1 cellular context compared by ENCODE assay signal in genomic region chr22:38219644-38220043, GRCh38.
TF ChIP-seq lines count a peak whose summit lies in the region.

No MANE protein-coding gene starts in this region.

TF ChIP-seq in K562, 482 proteins besides CTCF, POLR2A, EP300 and RAD21:
- TF ChIP-seq, protein P1, sequence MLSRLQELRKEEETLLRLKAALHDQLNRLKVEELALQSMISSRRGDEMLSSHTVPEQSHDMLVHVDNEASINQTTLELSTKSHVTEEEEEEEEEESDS (CRISPR knock-in tag; IDR thresholded peaks at IDR 0.05), result no peak
- TF ChIP-seq POLR2G (IDR thresholded peaks at IDR 0.05; ENCODE audit: low read depth, low read length) (0 out of 2 replicates have a peak, but pooled peaks have one; percentile 32), ZNF780A (CRISPR knock-in tag; IDR thresholded peaks at IDR 0.05) (no peak)
